12 cellular contexts compared by ENCODE assay signal in the genomic region with DNA sequence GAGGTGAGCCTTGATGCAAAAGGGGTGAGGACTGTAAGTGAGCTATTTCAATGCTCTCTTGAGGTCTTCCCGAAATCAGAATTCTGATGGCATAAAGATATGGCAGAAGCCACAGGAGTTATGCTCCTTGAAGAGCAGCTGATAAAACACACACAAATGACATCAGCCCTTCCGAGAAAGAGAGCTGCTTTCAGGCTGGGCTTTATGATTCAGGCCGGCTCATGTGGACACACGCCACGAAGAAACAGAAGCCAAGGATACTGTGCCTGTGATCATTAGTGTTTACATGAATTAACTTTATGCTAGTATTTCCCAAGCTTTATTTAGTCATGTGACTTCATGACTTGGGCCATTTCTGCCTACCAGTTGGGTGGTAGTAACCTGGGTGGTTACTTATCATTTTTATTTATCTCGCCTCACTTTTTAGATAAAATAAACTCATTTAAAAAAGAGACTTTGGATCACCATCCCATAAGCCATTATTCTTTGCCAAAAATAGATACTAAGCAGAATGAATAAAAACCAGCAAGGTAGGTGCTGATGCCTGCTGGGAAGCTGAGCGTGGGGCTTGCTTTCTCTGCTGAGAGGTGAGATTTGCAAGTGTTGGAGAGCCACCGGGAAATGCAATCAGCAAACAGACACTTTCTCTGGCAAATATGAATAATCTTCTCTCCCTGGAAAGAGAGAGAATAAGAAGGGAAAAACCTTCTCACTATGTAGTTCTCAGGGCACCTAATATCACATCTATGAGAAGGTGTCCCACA.
DNase-seq lines count a peak whose midpoint lies in the region; ATAC-seq and TF ChIP-seq lines count a peak whose summit lies in the region.
"Had no signal": no experiment of that assay in that cellular context is flagged by ENCODE, and none has a peak within 500 bp of the region (broad histone marks: within the 10 kb centered on the region; RNA-seq: fewer than 3 reads in every experiment).

No MANE protein-coding gene starts in this region.

- H3K27ac Mint-ChIP-seq in osteocyte (ENCODE audit: unreplicated experiment): peak overlapping the region; percentile 1
- H3K27ac Mint-ChIP-seq: GM23338 had no signal

- H3K27ac ChIP-seq in epithelial cell of prostate: peak overlapping the region; percentile 46

- H3K4me1 Mint-ChIP-seq in osteocyte (ENCODE audit: unreplicated experiment): peaks cover 16% of the 10 kb centered on the region

- no peak overlapping the region for H3K4me3 Mint-ChIP-seq in osteocyte (ENCODE audit: unreplicated experiment)
- H3K4me3 Mint-ChIP-seq: GM23338, neural crest cell had no signal

- peaks cover 2% of the 10 kb centered on the region for H3K36me3 Mint-ChIP-seq in osteocyte (ENCODE audit: unreplicated experiment)

- no peak for TF ChIP-seq CTCF in osteocyte (IDR thresholded peaks at IDR 0.05)

- H3K9me3 Mint-ChIP-seq in osteocyte (ENCODE audit: unreplicated experiment): no peaks in the 10 kb centered on the region
- H3K9me3 Mint-ChIP-seq: GM23338, neural crest cell had no signal

- no peak for ATAC-seq in HG03135 (IDR thresholded peaks at IDR 0.05; ENCODE audit: unreplicated experiment)
- ATAC-seq: GM23338 had no signal

- no peaks in the 10 kb centered on the region for H3K27me3 Mint-ChIP-seq in osteocyte (ENCODE audit: unreplicated experiment)

- DNase-seq in EL (peak; percentile 85), RPMI7951 (ENCODE audit: low read depth) (peak; percentile 74), epithelial cell of prostate (ENCODE audit: low read depth, low spot score) (no peak), osteocyte (ENCODE audit: extremely low spot score, unreplicated experiment) (no peak)
- DNase-seq in activated T-cell treated with anti-CD3 and anti-CD28 coated beads, Interleukin-2, amount 50 U/mL, for 1 hour: no peak
- no peak for DNase-seq in stimulated activated CD4-positive, alpha-beta T cell treated with anti-CD3 and anti-CD28 coated beads, Interleukin-4, amount 100 ng/mL, for 24 hours
- DNase-seq in stimulated activated CD4-positive, alpha-beta T cell treated with anti-CD3 and anti-CD28 coated beads, Interleukin-2, amount 100 ng/mL, for 48 hours: no peak
- DNase-seq: activated CD4-positive, alpha-beta T cell treated with anti-CD3 and anti-CD28 coated beads, Interleukin-2, amount 50 U/mL, for 4 hours; NCI-H1436 treated with DMSO at 0.1 percent for 48 hours had no signal

Comparison
In these comparisons a context has a peak if more than half of its experiments do, and no peak if none do; other contexts are left out.
1. DNase-seq: peak in EL (single experiment) and RPMI7951 (single experiment); none in epithelial cell of prostate (single experiment), osteocyte (single experiment), activated T-cell treated with anti-CD3 and anti-CD28 coated beads, Interleukin-2, amount 50 U/mL, for 1 hour (single experiment), stimulated activated CD4-positive, alpha-beta T cell treated with anti-CD3 and anti-CD28 coated beads, Interleukin-4, amount 100 ng/mL, for 24 hours (single experiment) and stimulated activated CD4-positive, alpha-beta T cell treated with anti-CD3 and anti-CD28 coated beads, Interleukin-2, amount 100 ng/mL, for 48 hours (0 of 2).